In genomic region chr7:48255046-48255445, GRCh38 we compare ENCODE assay signal across 13 cellular contexts.
DNase-seq lines count a peak whose midpoint lies in the region; ATAC-seq and TF ChIP-seq lines count a peak whose summit lies in the region.
"Had no signal": no experiment of that assay in that cellular context is flagged by ENCODE, and none has a peak within 500 bp of the region (broad histone marks: within the 10 kb centered on the region; RNA-seq: fewer than 3 reads in every experiment).

No MANE protein-coding gene starts in this region.

- no peaks in the 10 kb centered on the region for H4K20me1 ChIP-seq in osteoblast (ENCODE audit: insufficient read depth, low read length)

- no peak for TF ChIP-seq CTCF in osteoblast (IDR thresholded peaks at IDR 0.05; ENCODE audit: extremely low read depth, low read depth, low read length)

- CTCF ChIA-PET in activated CD8-positive, alpha-beta memory T cell treated with anti-CD3 and anti-CD28 coated beads, Interleukin-2, amount 10 ng/mL, durations not matched to agents 7 days and 5 days (lab: Charles Lee), result no interaction called here

- H3K9me3 ChIP-seq in osteoblast (ENCODE audit: low read depth, low read length), result no peaks in the 10 kb centered on the region
- H3K9me3 ChIP-seq: Peyer's patch had no signal

- H3K36me3 Mint-ChIP-seq in activated CD8-positive, alpha-beta memory T cell treated with anti-CD3 and anti-CD28 coated beads, Interleukin-2, amount 10 ng/mL, durations not matched to agents 7 days and 5 days, result peaks cover 3% of the 10 kb centered on the region
- H3K36me3 Mint-ChIP-seq: naive B cell had no signal

- no peak overlapping the region for H3K4me3 Mint-ChIP-seq in activated CD8-positive, alpha-beta memory T cell treated with anti-CD3 and anti-CD28 coated beads, Interleukin-2, amount 10 ng/mL, durations not matched to agents 7 days and 5 days
- H3K4me3 Mint-ChIP-seq: central memory CD8-positive, alpha-beta T cell; naive B cell had no signal

- no peak overlapping the region for H3K27ac Mint-ChIP-seq in activated CD8-positive, alpha-beta memory T cell treated with anti-CD3 and anti-CD28 coated beads, Interleukin-2, amount 10 ng/mL, durations not matched to agents 7 days and 5 days
- H3K27ac Mint-ChIP-seq: naive B cell had no signal

- peaks cover 14% of the 10 kb centered on the region for H3K4me1 ChIP-seq in osteoblast (ENCODE audit: insufficient read depth, low read length)
- H3K4me1 ChIP-seq: Peyer's patch had no signal

- no peak overlapping the region for H3K4me3 ChIP-seq in osteoblast (ENCODE audit: insufficient read depth, low read length)
- H3K4me3 ChIP-seq: Peyer's patch had no signal

- H3K9me3 Mint-ChIP-seq in activated CD8-positive, alpha-beta memory T cell treated with anti-CD3 and anti-CD28 coated beads, Interleukin-2, amount 10 ng/mL, durations not matched to agents 7 days and 5 days (ENCODE audit: low read depth), result no peaks in the 10 kb centered on the region
- H3K9me3 Mint-ChIP-seq: central memory CD8-positive, alpha-beta T cell had no signal

- H3K27me3 ChIP-seq in osteoblast (ENCODE audit: insufficient read depth, low read length), result no peaks in the 10 kb centered on the region
- H3K27me3 ChIP-seq: Peyer's patch had no signal

- in situ Hi-C loops in ACHN (cut with HindIII; ENCODE audit: low pct_ligation_motif_present, low pct_unique_long_range_greater_than_20kb, low sequenced_read_pairs), result no loop called here

- no peaks in the 10 kb centered on the region for H3K36me3 ChIP-seq in osteoblast (ENCODE audit: insufficient read depth, low read length)
- H3K36me3 ChIP-seq: Peyer's patch had no signal

- no peak for DNase-seq in activated CD8-positive, alpha-beta memory T cell treated with anti-CD3 and anti-CD28 coated beads, Interleukin-2, amount 10 ng/mL, durations not matched to agents 7 days and 5 days
- DNase-seq in activated CD8-positive, alpha-beta memory T cell treated with anti-CD3 and anti-CD28 coated beads, Interleukin-2, amount 50 U/mL, for 48 hours, result no peak
- peak; percentile 63 for DNase-seq in RPMI7951 (ENCODE audit: low read depth)
- DNase-seq in osteoblast (ENCODE audit: insufficient read length, low spot score, missing footprints), result peak; percentile 43
- no peak for DNase-seq in ACHN
- DNase-seq: activated CD4-positive, alpha-beta T cell treated with anti-CD3 and anti-CD28 coated beads, Interleukin-2, amount 50 U/mL, for 1 hour; Karpas-422; naive B cell; Peyer's patch had no signal

- ATAC-seq in activated CD8-positive, alpha-beta memory T cell treated with anti-CD3 and anti-CD28 coated beads, Interleukin-2, amount 10 ng/mL, durations not matched to agents 7 days and 5 days, result peak; percentile 67
- ATAC-seq in HG02571 (IDR thresholded peaks at IDR 0.05; ENCODE audit: unreplicated experiment) (peak; percentile 39), GM21528 (IDR thresholded peaks at IDR 0.05; ENCODE audit: low FRiP score, unreplicated experiment) (no peak), GM18505 (IDR thresholded peaks at IDR 0.05; ENCODE audit: unreplicated experiment) (no peak)

- no peak overlapping the region for H3K4me2 ChIP-seq in osteoblast (ENCODE audit: insufficient read depth, low read length)

- peaks cover 22% of the 10 kb centered on the region for H3K4me1 Mint-ChIP-seq in activated CD8-positive, alpha-beta memory T cell treated with anti-CD3 and anti-CD28 coated beads, Interleukin-2, amount 10 ng/mL, durations not matched to agents 7 days and 5 days
- H3K4me1 Mint-ChIP-seq: naive B cell had no signal

- no peaks in the 10 kb centered on the region for H3K79me2 ChIP-seq in osteoblast (ENCODE audit: insufficient read depth, low read length)

- peak overlapping the region; percentile 38 for H2AFZ ChIP-seq in osteoblast (ENCODE audit: low read length)

- H3K27ac ChIP-seq in osteoblast (ENCODE audit: low read depth, low read length), result peak overlapping the region; percentile 47
- H3K27ac ChIP-seq: Peyer's patch had no signal

- peaks cover 12% of the 10 kb centered on the region for H3K27me3 Mint-ChIP-seq in activated CD8-positive, alpha-beta memory T cell treated with anti-CD3 and anti-CD28 coated beads, Interleukin-2, amount 10 ng/mL, durations not matched to agents 7 days and 5 days
- H3K27me3 Mint-ChIP-seq: central memory CD8-positive, alpha-beta T cell; naive B cell had no signal

- TF ChIP-seq POLR2A in GM18505 (IDR thresholded peaks at IDR 0.05; ENCODE audit: borderline replicate concordance, extremely low read depth, insufficient read depth, insufficient read length), result no peak

Comparison
In these comparisons a context has a peak if more than half of its experiments do, and no peak if none do; other contexts are left out.
1. ATAC-seq: peak in activated CD8-positive, alpha-beta memory T cell treated with anti-CD3 and anti-CD28 coated beads, Interleukin-2, amount 10 ng/mL, durations not matched to agents 7 days and 5 days (single experiment) and HG02571 (single experiment); none in GM21528 (single experiment) and GM18505 (single experiment).
2. DNase-seq: peak in RPMI7951 (single experiment) and osteoblast (single experiment); none in activated CD8-positive, alpha-beta memory T cell treated with anti-CD3 and anti-CD28 coated beads, Interleukin-2, amount 10 ng/mL, durations not matched to agents 7 days and 5 days (single experiment), activated CD8-positive, alpha-beta memory T cell treated with anti-CD3 and anti-CD28 coated beads, Interleukin-2, amount 50 U/mL, for 48 hours (single experiment) and ACHN (single experiment).